1 cellular context compared by ENCODE assay signal in the genomic region with DNA sequence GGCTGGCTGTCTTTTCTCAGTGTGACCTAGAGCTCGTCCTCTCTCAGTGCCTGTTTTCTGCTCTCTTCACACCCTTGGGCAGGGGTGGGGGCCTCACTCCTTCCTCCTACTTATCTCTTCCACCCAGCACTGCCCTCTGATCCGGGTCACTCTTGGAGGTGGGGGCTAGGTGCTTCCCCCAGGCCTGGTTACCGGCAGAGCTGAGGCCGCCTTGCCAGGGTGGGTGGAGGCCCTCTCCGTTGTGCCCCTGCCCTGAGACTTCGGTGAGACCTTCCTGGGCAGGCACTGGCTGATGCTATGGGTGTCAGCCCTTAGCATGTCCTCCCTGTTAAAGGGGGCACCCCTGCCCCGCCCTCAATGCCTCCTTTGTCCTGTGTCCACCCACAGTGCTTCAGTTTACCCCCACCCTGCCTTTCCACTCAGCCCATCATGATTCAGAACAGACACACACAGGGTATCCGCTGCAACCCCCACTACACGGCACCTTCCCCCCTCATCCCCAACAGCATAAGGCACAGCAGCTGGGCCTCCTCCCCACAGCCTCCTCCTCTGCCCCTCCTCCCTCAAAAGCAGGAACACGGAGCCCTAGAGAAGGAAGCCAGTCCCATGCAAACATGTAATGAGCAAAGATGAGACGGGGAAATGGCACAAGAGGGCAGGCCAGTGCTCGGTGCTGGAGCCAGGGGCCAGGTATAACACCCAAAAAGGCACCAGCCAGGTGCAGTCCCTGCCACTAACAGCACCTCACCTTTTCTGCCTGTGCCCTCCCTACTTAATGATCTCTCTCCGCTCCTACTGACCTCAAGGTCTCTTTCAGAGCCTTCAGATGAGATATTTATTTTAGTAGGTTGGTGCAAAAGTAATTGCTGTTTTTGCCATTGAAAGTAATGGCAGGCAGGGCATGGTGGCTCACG.
TF ChIP-seq lines count a peak whose summit lies in the region.

No MANE protein-coding gene starts in this region.

TF ChIP-seq in K562, 482 proteins besides CTCF, POLR2A, EP300 and RAD21 (continued from another document and continues in another):
- TF ChIP-seq ATF6 (CRISPR knock-in tag; IDR thresholded peaks at IDR 0.05) (no peak), EWSR1 (IDR thresholded peaks at IDR 0.05; ENCODE audit: borderline replicate concordance, low read depth, partially characterized antibody) (no peak), PHF21A (IDR thresholded peaks at IDR 0.05; ENCODE audit: borderline replicate concordance, low read depth) (peak; percentile 71; the same call in 1 of the 2 replicates), ELF4 (CRISPR knock-in tag; IDR thresholded peaks at IDR 0.05) (peak; percentile 85; the same call in 1 of the 2 replicates), ZMIZ1 (IDR thresholded peaks at IDR 0.05; ENCODE audit: low read depth in 2 of 2, low read length in 2 of 2) (peak in 1 of 2 experiments; percentile 78; a peak in 2 of 4 replicates), TAF7 (tag; IDR thresholded peaks at IDR 0.05) (no peak), REST (CRISPR knock-in tag; IDR thresholded peaks at IDR 0.05; ENCODE audit: low read depth) (0 out of 2 replicates have a peak, but pooled peaks have one; percentile 35), ARID1B (IDR thresholded peaks at IDR 0.05) (peak; percentile 98), CTBP1 (IDR thresholded peaks at IDR 0.05; ENCODE audit: borderline replicate concordance) (peak; percentile 88; the same call in 1 of the 2 replicates), HNRNPL (IDR thresholded peaks at IDR 0.05; ENCODE audit: low read depth, low read length) (0 out of 2 replicates have a peak, but pooled peaks have one; percentile 79), MEIS2 (IDR thresholded peaks at IDR 0.05; ENCODE audit: partially characterized antibody) (no peak), ZNF174 (CRISPR knock-in tag; IDR thresholded peaks at IDR 0.05) (no peak), XRCC4 (IDR thresholded peaks at IDR 0.05; ENCODE audit: extremely low read depth, insufficient read depth, insufficient read length) (no peak), ZNF143 (CRISPR knock-in tag; IDR thresholded peaks at IDR 0.05) (no peak), CAMTA2 (CRISPR knock-in tag; conservative IDR thresholded peaks at IDR 0.05) (no peak), SMARCA4 (IDR thresholded peaks at IDR 0.05) (peak; percentile 92), RCOR1 (IDR thresholded peaks at IDR 0.05; ENCODE audit: borderline replicate concordance in 1 of 2, low read depth in 2 of 2, low read length in 2 of 2) (peak; percentile 45 to 67; a peak in 3 of 4 replicates), TRIM28 (IDR thresholded peaks at IDR 0.05) (peak; percentile 45; the same call in 1 of the 2 replicates), ZNF398 (CRISPR knock-in tag; IDR thresholded peaks at IDR 0.05) (no peak), MNT (conservative IDR thresholded peaks at IDR 0.05) (peak in 1 of 2 experiments; percentile 73; a peak in 2 of 4 replicates), NRF1 (conservative IDR thresholded peaks at IDR 0.05 in 1 of 2, IDR thresholded peaks at IDR 0.05 in 1 of 2) (peak in 1 of 2 experiments; percentile 29; a peak in 3 of 4 replicates), HMGN3 (IDR thresholded peaks at IDR 0.05; ENCODE audit: borderline replicate concordance, extremely low read depth, insufficient read length, low read depth, low read length) (peak; percentile 95), RFX7 (CRISPR knock-in tag; IDR thresholded peaks at IDR 0.05) (no peak), ARID4B (CRISPR knock-in tag; IDR thresholded peaks at IDR 0.05) (no peak)
- TF ChIP-seq, protein P1, sequence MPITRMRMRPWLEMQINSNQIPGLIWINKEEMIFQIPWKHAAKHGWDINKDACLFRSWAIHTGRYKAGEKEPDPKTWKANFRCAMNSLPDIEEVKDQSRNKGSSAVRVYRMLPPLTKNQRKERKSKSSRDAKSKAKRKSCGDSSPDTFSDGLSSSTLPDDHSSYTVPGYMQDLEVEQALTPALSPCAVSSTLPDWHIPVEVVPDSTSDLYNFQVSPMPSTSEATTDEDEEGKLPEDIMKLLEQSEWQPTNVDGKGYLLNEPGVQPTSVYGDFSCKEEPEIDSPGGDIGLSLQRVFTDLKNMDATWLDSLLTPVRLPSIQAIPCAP (CRISPR knock-in tag; IDR thresholded peaks at IDR 0.05; ENCODE audit: borderline replicate concordance) = no peak
- TF ChIP-seq, protein P2, sequence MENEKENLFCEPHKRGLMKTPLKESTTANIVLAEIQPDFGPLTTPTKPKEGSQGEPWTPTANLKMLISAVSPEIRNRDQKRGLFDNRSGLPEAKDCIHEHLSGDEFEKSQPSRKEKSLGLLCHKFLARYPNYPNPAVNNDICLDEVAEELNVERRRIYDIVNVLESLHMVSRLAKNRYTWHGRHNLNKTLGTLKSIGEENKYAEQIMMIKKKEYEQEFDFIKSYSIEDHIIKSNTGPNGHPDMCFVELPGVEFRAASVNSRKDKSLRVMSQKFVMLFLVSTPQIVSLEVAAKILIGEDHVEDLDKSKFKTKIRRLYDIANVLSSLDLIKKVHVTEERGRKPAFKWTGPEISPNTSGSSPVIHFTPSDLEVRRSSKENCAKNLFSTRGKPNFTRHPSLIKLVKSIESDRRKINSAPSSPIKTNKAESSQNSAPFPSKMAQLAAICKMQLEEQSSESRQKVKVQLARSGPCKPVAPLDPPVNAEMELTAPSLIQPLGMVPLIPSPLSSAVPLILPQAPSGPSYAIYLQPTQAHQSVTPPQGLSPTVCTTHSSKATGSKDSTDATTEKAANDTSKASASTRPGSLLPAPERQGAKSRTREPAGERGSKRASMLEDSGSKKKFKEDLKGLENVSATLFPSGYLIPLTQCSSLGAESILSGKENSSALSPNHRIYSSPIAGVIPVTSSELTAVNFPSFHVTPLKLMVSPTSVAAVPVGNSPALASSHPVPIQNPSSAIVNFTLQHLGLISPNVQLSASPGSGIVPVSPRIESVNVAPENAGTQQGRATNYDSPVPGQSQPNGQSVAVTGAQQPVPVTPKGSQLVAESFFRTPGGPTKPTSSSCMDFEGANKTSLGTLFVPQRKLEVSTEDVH (IDR thresholded peaks at IDR 0.05; ENCODE audit: low read depth, partially characterized antibody) = no peak
